15 cellular contexts compared by ENCODE assay signal in genomic region chr10:43234471-43235041, GRCh38. TPM values are rescaled to one million over a fixed set of nuclear protein-coding genes. Genes with fewer than 3 reads are reported as not detected.
A peak's percentile ranks its signal among the peaks of the same experiment; 100 is the strongest.
DNase-seq lines count a peak whose midpoint lies in the region; ATAC-seq and TF ChIP-seq lines count a peak whose summit lies in the region.
"Had no signal": no experiment of that assay in that cellular context is flagged by ENCODE, and none has a peak within 500 bp of the region (broad histone marks: within the 10 kb centered on the region; RNA-seq: fewer than 3 reads in every experiment).

No MANE protein-coding gene starts in this region.

- intact Hi-C loops in Right ventricle myocardium superior (cut with DNase I) = no loop called here

- H3K27me3 Mint-ChIP-seq in H9 (ENCODE audit: low read depth) = peaks cover 47% of the 10 kb centered on the region
- peaks cover 33% of the 10 kb centered on the region for H3K27me3 Mint-ChIP-seq in osteocyte (ENCODE audit: unreplicated experiment)

- no peak overlapping the region for H2AK5ac ChIP-seq in H9 (ENCODE audit: insufficient read length, low read length)
- no peak overlapping the region for H2AK5ac ChIP-seq in trophoblast cell (ENCODE audit: low read length)

- H3K4me1 ChIP-seq in BLaER1 (peaks cover 47% of the 10 kb centered on the region), H9 (ENCODE audit: insufficient read depth, low read length) (no peaks in the 10 kb centered on the region), trophoblast cell (ENCODE audit: control insufficient read depth in 1 of 2, insufficient read depth in 2 of 2, low read length in 2 of 2) (peaks cover 0 to 4% of the 10 kb centered on the region in 2 experiments)

- no peak overlapping the region for H3K4ac ChIP-seq in H9 (ENCODE audit: low read depth, low read length)
- H3K4ac ChIP-seq in trophoblast cell (ENCODE audit: low read depth, low read length) = no peak overlapping the region

- H2BK20ac ChIP-seq in H9 (ENCODE audit: low read depth, low read length, poor library complexity, severe bottlenecking) = no peak overlapping the region

- in situ Hi-C loops in G401 (cut with HindIII; ENCODE audit: low sequenced_read_pairs) = no loop called here

- TF ChIP-seq CTCF in H9 (conservative IDR thresholded peaks at IDR 0.05) (no peak), osteocyte (IDR thresholded peaks at IDR 0.05) (no peak)

- H2BK12ac ChIP-seq in H9 (ENCODE audit: insufficient read length, low read depth, low read length) (no peak overlapping the region), trophoblast cell (ENCODE audit: low read length) (no peak overlapping the region)

- 0 out of 2 replicates have a peak overlapping the region, but pooled peaks have one; percentile 28 for H3K4me2 ChIP-seq in BLaER1
- H3K4me2 ChIP-seq in H9 (ENCODE audit: insufficient read depth, insufficient read length, low read length) = no peak overlapping the region
- no peak overlapping the region for H3K4me2 ChIP-seq in trophoblast cell (ENCODE audit: low read length)

- peak overlapping the region; percentile 97 for H3K27ac ChIP-seq in BLaER1
- no peak overlapping the region for H3K27ac ChIP-seq in H9 (ENCODE audit: insufficient read length, low read depth, low read length)
- H3K27ac ChIP-seq in trophoblast cell (ENCODE audit: low read depth, low read length) = no peak overlapping the region
- H3K27ac ChIP-seq: esophagus squamous epithelium had no signal

- ATAC-seq in Right ventricle myocardium superior (ENCODE audit: poor library complexity) = no peak

- H3K36me3 Mint-ChIP-seq in H9 (ENCODE audit: insufficient read depth in 1 of 3, low read depth in 3 of 3) (no peaks in the 10 kb centered on the region; a peak in 1 of 7 replicates), osteocyte (ENCODE audit: unreplicated experiment) (no peaks in the 10 kb centered on the region)

- DNase-seq in H9 (peak; percentile 14), Right ventricle myocardium superior (peak; percentile 11), osteocyte (ENCODE audit: extremely low spot score, unreplicated experiment) (peak; percentile 78), G401 (ENCODE audit: low spot score) (no peak), DMS114 treated with DMSO at 0.1 percent for 48 hours (lab: John Stamatoyannopoulos, UW; ENCODE audit: unreplicated experiment) (no peak), trophoblast cell (no peak)
- DNase-seq: activated B cell treated with CpG ODN at 0.5 μM for 24 hours, C1 segment of cervical spinal cord, esophagus squamous epithelium, KG1, NCI-H1105, NCI-H2171 treated with DMSO at 0.1 percent for 48 hours had no signal

- H3K79me1 ChIP-seq in H9 (ENCODE audit: insufficient read depth, low read depth, low read length, poor library complexity, severe bottlenecking) = no peaks in the 10 kb centered on the region
- H3K79me1 ChIP-seq in trophoblast cell (ENCODE audit: low read length) = no peaks in the 10 kb centered on the region

- H3K36me3 ChIP-seq in BLaER1 (no peaks in the 10 kb centered on the region), trophoblast cell (ENCODE audit: control insufficient read depth in 1 of 2, insufficient read depth in 2 of 2, low read length in 2 of 2) (no peaks in the 10 kb centered on the region)
- H3K36me3 ChIP-seq: esophagus squamous epithelium had no signal

- H3K9ac ChIP-seq in BLaER1 = no peak overlapping the region
- no peak overlapping the region for H3K9ac ChIP-seq in H9 (ENCODE audit: extremely low read depth, insufficient read length, low read length)
- H3K9ac ChIP-seq in trophoblast cell (ENCODE audit: low read length) = no peak overlapping the region

- H3K9me3 ChIP-seq in BLaER1 (peaks cover 10% of the 10 kb centered on the region), H9 (ENCODE audit: control insufficient read depth, low read depth, low read length) (no peaks in the 10 kb centered on the region), trophoblast cell (ENCODE audit: insufficient read depth, low read depth, low read length) (peaks cover 7% of the 10 kb centered on the region)
- H3K9me3 ChIP-seq: esophagus squamous epithelium had no signal

- H3K27me3 ChIP-seq in BLaER1 (peaks cover 5% of the 10 kb centered on the region; the same call in 1 of the 2 replicates), H9 (ENCODE audit: insufficient read depth, low read length) (peaks cover 7% of the 10 kb centered on the region; the same call in 1 of the 2 replicates), trophoblast cell (ENCODE audit: insufficient read depth, low read length) (peaks cover 13% of the 10 kb centered on the region)

- H2AFZ ChIP-seq in H9 (ENCODE audit: low read length) = no peak overlapping the region
- H2AFZ ChIP-seq in trophoblast cell (ENCODE audit: insufficient read depth, low read length, poor library complexity) = no peak overlapping the region

- no peak overlapping the region for H3T11ph ChIP-seq in H9 (ENCODE audit: low read length)

- no peak overlapping the region for H4K12ac ChIP-seq in trophoblast cell (ENCODE audit: low read depth, low read length)

- H3K18ac ChIP-seq in H9 (ENCODE audit: insufficient read length, low read depth, low read length) = no peak overlapping the region
- H3K18ac ChIP-seq in trophoblast cell (ENCODE audit: low read length) = no peak overlapping the region

- H3K23me2 ChIP-seq in H9 (ENCODE audit: insufficient read length, low read depth, low read length, poor library complexity, severe bottlenecking) = no peaks in the 10 kb centered on the region

- no peak overlapping the region for H3K27ac Mint-ChIP-seq in H9
- H3K27ac Mint-ChIP-seq in osteocyte (ENCODE audit: unreplicated experiment) = no peak overlapping the region
- H3K27ac Mint-ChIP-seq: activated B cell treated with CpG ODN at 0.5 μM for 24 hours; dendritic cell treated with granulocyte-macrophage colony-stimulating factor and Interleukin-4, amounts not matched to agents 40 ng/mL and 50 ng/mL, for 4 days; progenitor cell of endocrine pancreas had no signal

- H3K4me1 Mint-ChIP-seq in H9 (peaks cover 5 to 9% of the 10 kb centered on the region in 2 experiments), osteocyte (ENCODE audit: unreplicated experiment) (no peaks in the 10 kb centered on the region)

- H4K20me1 ChIP-seq in BLaER1 (no peaks in the 10 kb centered on the region), H9 (ENCODE audit: control insufficient read depth, insufficient read depth, insufficient read length) (no peaks in the 10 kb centered on the region)

- H2BK15ac ChIP-seq in H9 (ENCODE audit: low read depth, low read length) = no peak overlapping the region

- H3K4me3 ChIP-seq in BLaER1 (no peak overlapping the region), trophoblast cell (ENCODE audit: low read depth, low read length) (no peak overlapping the region)
- H3K4me3 ChIP-seq: esophagus squamous epithelium had no signal

- no peak overlapping the region for H3K14ac ChIP-seq in H9 (ENCODE audit: insufficient read depth, low read length)
- no peak overlapping the region for H3K14ac ChIP-seq in trophoblast cell (ENCODE audit: low read length)

- H2BK5ac ChIP-seq in H9 (ENCODE audit: insufficient read length, low read length) (no peak overlapping the region), trophoblast cell (ENCODE audit: low read depth, low read length, poor library complexity) (no peak overlapping the region)

- no CpG with 5 or more reads among the region's 9 CpGs for WGBS in H9 (ENCODE audit: extremely low coverage, insufficient read length, low lambda C conversion rate)
- WGBS in trophoblast cell (ENCODE audit: extremely low coverage, insufficient coverage, insufficient read length) = no CpG with 5 or more reads among the region's 9 CpGs

- H3K4me3 Mint-ChIP-seq in H9 (no peak overlapping the region), osteocyte (ENCODE audit: unreplicated experiment) (no peak overlapping the region)
- H3K4me3 Mint-ChIP-seq: activated B cell treated with CpG ODN at 0.5 μM for 24 hours; dendritic cell treated with granulocyte-macrophage colony-stimulating factor and Interleukin-4, amounts not matched to agents 40 ng/mL and 50 ng/mL, for 4 days had no signal

- H4K8ac ChIP-seq in H9 (replicated peaks; ENCODE audit: insufficient read length, low read depth, low read length) (no peak overlapping the region), trophoblast cell (ENCODE audit: low read depth, low read length) (no peak overlapping the region)

- no peak overlapping the region for H4K5ac ChIP-seq in H9 (ENCODE audit: insufficient read length, low read depth, low read length)

- no peak overlapping the region for H3K56ac ChIP-seq in H9 (ENCODE audit: insufficient read length, low read depth, low read length)

- H3K79me2 ChIP-seq in H9 (ENCODE audit: insufficient read depth, low read length) (no peaks in the 10 kb centered on the region), trophoblast cell (ENCODE audit: control insufficient read depth, insufficient read depth, low read length, poor library complexity) (no peaks in the 10 kb centered on the region)

- H3K9me3 Mint-ChIP-seq in H9 = peaks cover under 1 to 4% of the 10 kb centered on the region in 2 experiments; a peak in 3 of 5 replicates
- no peaks in the 10 kb centered on the region for H3K9me3 Mint-ChIP-seq in osteocyte (ENCODE audit: unreplicated experiment)
- H3K9me3 Mint-ChIP-seq: dendritic cell treated with granulocyte-macrophage colony-stimulating factor and Interleukin-4, amounts not matched to agents 40 ng/mL and 50 ng/mL, for 4 days had no signal

- no peak overlapping the region for H3K23ac ChIP-seq in H9 (ENCODE audit: insufficient read length, low read depth, low read length)
- no peak overlapping the region for H3K23ac ChIP-seq in trophoblast cell (ENCODE audit: low read length)

- H2BK120ac ChIP-seq in H9 (ENCODE audit: low read depth, low read length, poor library complexity, severe bottlenecking) (no peak overlapping the region), trophoblast cell (ENCODE audit: insufficient read depth, low read length, poor library complexity) (no peak overlapping the region)

- H4K91ac ChIP-seq in H9 (ENCODE audit: insufficient read length, low read depth, low read length) (no peak overlapping the region), trophoblast cell (ENCODE audit: low read depth, low read length) (no peak overlapping the region)

RNA-seq across cellular contexts. Expression of gene RASGEF1A, which starts 32.3 kb away (rescaled TPM):
- total RNA-seq in H9 (2021) (17.6 and 20.0 TPM in 2 replicates), Right ventricle myocardium superior (1.6 TPM), osteocyte (not detected in 2 replicates)
- 14.9 and 18.0 TPM in 2 replicates for total RNA-seq in G401 (2014; rRNA removed; shearing (Covaris generic))
- polyA plus RNA-seq in trophoblast cell (2013) = 1.0 and 1.1 TPM in 2 replicates

Comparison
In these comparisons a context has a peak if more than half of its experiments do, and no peak if none do; other contexts are left out.
1. DNase-seq: peak in H9 (single experiment), Right ventricle myocardium superior (single experiment) and osteocyte (single experiment); none in G401 (single experiment), DMS114 treated with DMSO at 0.1 percent for 48 hours (single experiment) and trophoblast cell (0 of 2).